ENCODE assay signal across 8 cellular contexts in the genomic region with DNA sequence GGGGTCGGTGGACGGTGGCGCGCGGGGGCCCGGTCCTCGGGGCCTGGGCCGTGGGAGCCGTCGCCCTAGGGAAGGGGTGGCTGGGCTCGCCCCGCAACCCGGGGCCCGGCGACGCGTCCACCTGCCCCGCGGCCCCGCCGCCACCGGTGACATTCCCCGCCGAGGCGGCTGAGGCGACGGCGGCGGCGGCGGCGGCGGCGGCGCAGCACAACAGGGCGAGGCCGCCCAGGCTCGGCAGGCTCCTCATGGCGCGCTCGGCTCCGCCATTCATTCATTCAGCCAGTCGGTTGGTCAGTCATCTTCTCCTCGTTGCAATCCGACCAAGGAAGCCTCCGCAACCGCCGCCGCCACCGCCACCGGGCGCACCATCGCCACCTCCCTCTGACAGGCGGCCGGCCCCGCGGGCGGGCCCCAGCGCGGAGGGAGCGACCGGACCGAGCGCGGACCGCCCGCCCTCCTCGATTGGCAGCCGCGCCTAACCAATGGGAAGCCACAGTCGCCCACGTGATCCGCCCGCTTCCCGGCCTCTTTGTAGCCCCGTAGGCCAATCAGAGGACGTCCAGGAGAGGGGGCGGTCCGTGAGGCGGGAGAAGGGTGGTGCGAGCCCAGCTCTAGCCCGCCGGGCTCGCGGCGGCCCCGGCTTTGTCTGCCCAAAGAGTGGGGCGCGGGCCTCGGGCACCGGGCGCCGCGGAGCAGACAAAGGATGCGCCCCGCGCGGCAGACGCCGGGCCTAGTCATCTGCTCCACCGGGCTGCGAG.
DNase-seq lines count a peak whose midpoint lies in the region; ATAC-seq and TF ChIP-seq lines count a peak whose summit lies in the region.

A gene (minus strand): TSS at position 383 of the 758 bp plus-strand sequence. CDS start 112 bp downstream, at position 271.

- ATAC-seq in GM21619 (IDR thresholded peaks at IDR 0.05; ENCODE audit: unreplicated experiment), result peak; percentile 95

- no peak for TF ChIP-seq RAD21 in Ishikawa (IDR thresholded peaks at IDR 0.05; ENCODE audit: low read depth)

- H3K4me1 ChIP-seq in mucosa of rectum (ENCODE audit: control insufficient read depth in 2 of 2, insufficient read depth in 2 of 2, low read length in 2 of 2), result peaks cover 21 to 30% of the 10 kb centered on the region in 2 donors

- H3K27me3 ChIP-seq in mucosa of rectum (ENCODE audit: control insufficient read depth in 2 of 2, insufficient read depth in 2 of 2, low read length in 2 of 2), result no peaks in the 10 kb centered on the region

- H3K9ac ChIP-seq in mucosa of rectum (ENCODE audit: low read depth in 1 of 2, low read length in 2 of 2), result peak within 1 kb of the TSS; percentile 75 to 84

- peak; percentile 32; the same call in 1 of the 2 replicates for TF ChIP-seq EP300 in Ishikawa (IDR thresholded peaks at IDR 0.05; ENCODE audit: borderline replicate concordance)

- DNase-seq in DMS153 treated with DMSO at 0.1 percent for 48 hours (lab: John Stamatoyannopoulos, UW; ENCODE audit: unreplicated experiment) (peak; percentile 91), OCI-M2 (lab: John Stamatoyannopoulos, UW; ENCODE audit: unreplicated experiment) (peak; percentile 81), erythroblast (lab: John Stamatoyannopoulos, UW) (peak; percentile 97 to 98)
- DNase-seq in activated T-cell treated with anti-CD3 and anti-CD28 coated beads, Interleukin-2, amount 50 U/mL, for 1 hour, result peak; percentile 95
- peak; percentile 91 to 94 for DNase-seq in stimulated activated CD8-positive, alpha-beta memory T cell treated with anti-CD3 and anti-CD28 coated beads, Interleukin-4, amount 100 ng/mL, for 4 hours (ENCODE audit: low read depth in 2 of 2, low spot score in 1 of 2)

- no peaks in the 10 kb centered on the region for H3K9me3 ChIP-seq in mucosa of rectum (ENCODE audit: control insufficient read depth in 2 of 2, low read length in 2 of 2)

- peak; percentile 88 for TF ChIP-seq POLR2A in erythroblast (IDR thresholded peaks at IDR 0.05; ENCODE audit: low read length)

- H3K36me3 ChIP-seq in mucosa of rectum (ENCODE audit: control insufficient read depth in 2 of 2, insufficient read depth in 2 of 2, low read length in 2 of 2), result no peaks in the 10 kb centered on the region

- peak within 1 kb of the TSS; percentile 82 to 84 for H3K4me3 ChIP-seq in mucosa of rectum (ENCODE audit: low read length in 2 of 2)

- peak within 1 kb of the TSS; percentile 71 to 76 for H3K27ac ChIP-seq in mucosa of rectum (ENCODE audit: low read depth in 2 of 2, low read length in 2 of 2)

TF ChIP-seq in Ishikawa, 13 proteins besides CTCF, POLR2A, EP300 and RAD21:
- TF ChIP-seq, protein P1, sequence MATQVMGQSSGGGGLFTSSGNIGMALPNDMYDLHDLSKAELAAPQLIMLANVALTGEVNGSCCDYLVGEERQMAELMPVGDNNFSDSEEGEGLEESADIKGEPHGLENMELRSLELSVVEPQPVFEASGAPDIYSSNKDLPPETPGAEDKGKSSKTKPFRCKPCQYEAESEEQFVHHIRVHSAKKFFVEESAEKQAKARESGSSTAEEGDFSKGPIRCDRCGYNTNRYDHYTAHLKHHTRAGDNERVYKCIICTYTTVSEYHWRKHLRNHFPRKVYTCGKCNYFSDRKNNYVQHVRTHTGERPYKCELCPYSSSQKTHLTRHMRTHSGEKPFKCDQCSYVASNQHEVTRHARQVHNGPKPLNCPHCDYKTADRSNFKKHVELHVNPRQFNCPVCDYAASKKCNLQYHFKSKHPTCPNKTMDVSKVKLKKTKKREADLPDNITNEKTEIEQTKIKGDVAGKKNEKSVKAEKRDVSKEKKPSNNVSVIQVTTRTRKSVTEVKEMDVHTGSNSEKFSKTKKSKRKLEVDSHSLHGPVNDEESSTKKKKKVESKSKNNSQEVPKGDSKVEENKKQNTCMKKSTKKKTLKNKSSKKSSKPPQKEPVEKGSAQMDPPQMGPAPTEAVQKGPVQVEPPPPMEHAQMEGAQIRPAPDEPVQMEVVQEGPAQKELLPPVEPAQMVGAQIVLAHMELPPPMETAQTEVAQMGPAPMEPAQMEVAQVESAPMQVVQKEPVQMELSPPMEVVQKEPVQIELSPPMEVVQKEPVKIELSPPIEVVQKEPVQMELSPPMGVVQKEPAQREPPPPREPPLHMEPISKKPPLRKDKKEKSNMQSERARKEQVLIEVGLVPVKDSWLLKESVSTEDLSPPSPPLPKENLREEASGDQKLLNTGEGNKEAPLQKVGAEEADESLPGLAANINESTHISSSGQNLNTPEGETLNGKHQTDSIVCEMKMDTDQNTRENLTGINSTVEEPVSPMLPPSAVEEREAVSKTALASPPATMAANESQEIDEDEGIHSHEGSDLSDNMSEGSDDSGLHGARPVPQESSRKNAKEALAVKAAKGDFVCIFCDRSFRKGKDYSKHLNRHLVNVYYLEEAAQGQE (IDR thresholded peaks at IDR 0.05; ENCODE audit: low read depth), result no peak
- TF ChIP-seq CREB1 (IDR thresholded peaks at IDR 0.05; ENCODE audit: low read depth) (no peak; the same call in 1 of the 2 replicates), EGR1 (IDR thresholded peaks at IDR 0.05) (no peak; the same call in 1 of the 2 replicates), NFIC (IDR thresholded peaks at IDR 0.05) (no peak), CEBPB (IDR thresholded peaks at IDR 0.05) (no peak), TEAD4 (IDR thresholded peaks at IDR 0.05) (no peak), FOXM1 (IDR thresholded peaks at IDR 0.05; ENCODE audit: borderline replicate concordance, low read depth) (no peak), ZBTB7A (IDR thresholded peaks at IDR 0.05; ENCODE audit: low read depth) (no peak), TCF12 (IDR thresholded peaks at IDR 0.05; ENCODE audit: low read depth) (no peak; the same call in 1 of the 2 replicates), TAF1 (IDR thresholded peaks at IDR 0.05; ENCODE audit: low read depth) (0 out of 2 replicates have a peak, but pooled peaks have one; percentile 61), YY1 (IDR thresholded peaks at IDR 0.05; ENCODE audit: low read depth) (0 out of 2 replicates have a peak, but pooled peaks have one; percentile 10)
- TF ChIP-seq, protein P2, sequence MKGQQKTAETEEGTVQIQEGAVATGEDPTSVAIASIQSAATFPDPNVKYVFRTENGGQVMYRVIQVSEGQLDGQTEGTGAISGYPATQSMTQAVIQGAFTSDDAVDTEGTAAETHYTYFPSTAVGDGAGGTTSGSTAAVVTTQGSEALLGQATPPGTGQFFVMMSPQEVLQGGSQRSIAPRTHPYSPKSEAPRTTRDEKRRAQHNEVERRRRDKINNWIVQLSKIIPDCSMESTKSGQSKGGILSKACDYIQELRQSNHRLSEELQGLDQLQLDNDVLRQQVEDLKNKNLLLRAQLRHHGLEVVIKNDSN (IDR thresholded peaks at IDR 0.05), result peak; percentile 99
- TF ChIP-seq, protein P3, sequence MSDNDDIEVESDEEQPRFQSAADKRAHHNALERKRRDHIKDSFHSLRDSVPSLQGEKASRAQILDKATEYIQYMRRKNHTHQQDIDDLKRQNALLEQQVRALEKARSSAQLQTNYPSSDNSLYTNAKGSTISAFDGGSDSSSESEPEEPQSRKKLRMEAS (IDR thresholded peaks at IDR 0.05), result peak; percentile 53; the same call in 1 of the 2 replicates

Comparison
In these comparisons a context has a peak if more than half of its experiments do, and no peak if none do; other contexts are left out.
1. Peak in every context shown above with its lines: DNase-seq, ATAC-seq, H3K4me3 ChIP-seq and H3K27ac ChIP-seq.